Comparison of ENCODE assay signal across 8 cellular contexts in genomic region chr4:6907658-6908191, GRCh38. TPM values are rescaled to one million over a fixed set of nuclear protein-coding genes. Genes with fewer than 3 reads are reported as not detected.
DNase-seq lines count a peak whose midpoint lies in the region; FAIRE-seq and TF ChIP-seq lines count a peak whose summit lies in the region.

No MANE protein-coding gene starts in this region.

- POLR2A ChIA-PET in endothelial cell of umbilical vein (lab: Charles Lee) = no interaction called here

- H3K4me3 Mint-ChIP-seq in osteocyte (ENCODE audit: unreplicated experiment) = peak overlapping the region; percentile 16

- no peaks in the 10 kb centered on the region for H3K36me3 ChIP-seq in endothelial cell of umbilical vein (ENCODE audit: control insufficient read depth in 2 of 2, extremely low read depth in 1 of 2, insufficient read depth in 2 of 2, low read length in 2 of 2)

- peaks cover 21% of the 10 kb centered on the region for H3K4me1 Mint-ChIP-seq in osteocyte (ENCODE audit: unreplicated experiment)

- TF ChIP-seq CTCF in endothelial cell of umbilical vein (IDR thresholded peaks at IDR 0.05; ENCODE audit: extremely low read depth in 1 of 2, insufficient read depth in 1 of 2, low read depth in 1 of 2, low read length in 2 of 2) (peak in 1 of 2 donors; percentile 36), osteocyte (IDR thresholded peaks at IDR 0.05) (peak; percentile 54)

- H2AFZ ChIP-seq in endothelial cell of umbilical vein (ENCODE audit: low read depth, low read length) = no peak overlapping the region

- peaks cover 0 to 9% of the 10 kb centered on the region in 2 experiments for H3K27me3 ChIP-seq in endothelial cell of umbilical vein (ENCODE audit: control insufficient read depth in 2 of 2, insufficient read depth in 2 of 2, low read length in 2 of 2)

- BruUV-seq in endothelial cell of umbilical vein (replicated peaks; lab: Mats Ljungman, UMichigan) = no TSS peak

- no peak for FAIRE-seq in endothelial cell of umbilical vein (lab: Jason Lieb, UNC)

- H3K4me1 ChIP-seq in endothelial cell of umbilical vein (ENCODE audit: control insufficient read depth, extremely low read depth, insufficient read depth, low read length) = peaks cover 16% of the 10 kb centered on the region

- no peaks in the 10 kb centered on the region for H3K9me3 ChIP-seq in endothelial cell of umbilical vein (replicated peaks; ENCODE audit: control insufficient read depth, insufficient read depth, low read length)

- no peak overlapping the region for H3K4me2 ChIP-seq in endothelial cell of umbilical vein (ENCODE audit: insufficient read depth, low read length)

- no peaks in the 10 kb centered on the region for H3K79me2 ChIP-seq in endothelial cell of umbilical vein (ENCODE audit: control insufficient read depth, insufficient read depth, low read length)

- no peak overlapping the region for H3K9ac ChIP-seq in endothelial cell of umbilical vein (replicated peaks; ENCODE audit: extremely low read depth, insufficient read depth, low read length)

- H3K9me1 ChIP-seq in endothelial cell of umbilical vein (replicated peaks; ENCODE audit: control insufficient read depth, extremely low read depth, insufficient read depth, low read length) = no peaks in the 10 kb centered on the region

- CTCF ChIA-PET in endothelial cell of umbilical vein (lab: Charles Lee) = interaction anchor here (0.8 to 1.8 kb wide), 11 partner anchors 20 to 163 kb away, joined by 3 to 7 read pairs (median 4); partner anchors contain the start of genes GRPEL1 and TADA2B

- H3K27ac Mint-ChIP-seq in osteocyte (ENCODE audit: unreplicated experiment) = no peak overlapping the region

- dilution Hi-C loops in endothelial cell of umbilical vein (cut with MboI; ENCODE audit: extremely low pct_ligation_motif_present, low sequenced_read_pairs) = no loop called here

- intact Hi-C loops in endothelial cell of umbilical vein (cut with micrococcal nuclease) = loop anchor here (5.0 kb wide), 1 partner anchor 65 kb away; no protein-coding TSS in a partner anchor

- TF ChIP-seq POLR2A in endothelial cell of umbilical vein (IDR thresholded peaks at IDR 0.05; ENCODE audit: low read depth, low read length) = no peak

- no peaks in the 10 kb centered on the region for H4K20me1 ChIP-seq in endothelial cell of umbilical vein (replicated peaks; ENCODE audit: control insufficient read depth, extremely low read depth, insufficient read depth, low read length)

- H3K36me3 Mint-ChIP-seq in osteocyte (ENCODE audit: unreplicated experiment) = no peaks in the 10 kb centered on the region

- no peak overlapping the region for H3K4me3 ChIP-seq in endothelial cell of umbilical vein (replicated peaks in 1 of 3; ENCODE audit: insufficient read depth in 1 of 3, low read depth in 1 of 3, low read length in 3 of 3)

- DNase-seq in NCI-H1417 (lab: John Stamatoyannopoulos, UW) = peak; percentile 19 to 57 (median 25)
- DNase-seq in NCI-H1417 treated with DMSO at 0.1 percent for 48 hours (lab: John Stamatoyannopoulos, UW) = no peak
- DNase-seq in NCI-H526 (lab: John Stamatoyannopoulos, UW) = peak; percentile 64 to 81
- peak; percentile 29 for DNase-seq in endothelial cell of umbilical vein (ENCODE audit: low read depth, low spot score)
- DNase-seq in osteocyte (ENCODE audit: extremely low spot score, unreplicated experiment) = no peak
- DNase-seq in NCI-H1694 treated with DMSO at 0.1 percent for 48 hours (lab: John Stamatoyannopoulos, UW) = no peak
- DNase-seq in DMS114 treated with DMSO at 0.1 percent for 48 hours (lab: John Stamatoyannopoulos, UW; ENCODE audit: unreplicated experiment) = no peak
- DNase-seq in kidney glomerular epithelial cell (lab: John Stamatoyannopoulos, UW) = no peak

- H3K9me3 Mint-ChIP-seq in osteocyte (ENCODE audit: unreplicated experiment) = no peaks in the 10 kb centered on the region

- peaks cover 4% of the 10 kb centered on the region for H3K27me3 Mint-ChIP-seq in osteocyte (ENCODE audit: unreplicated experiment)

- no peak overlapping the region for H3K27ac ChIP-seq in endothelial cell of umbilical vein (ENCODE audit: insufficient read depth, low read depth, low read length)

TF ChIP-seq in endothelial cell of umbilical vein, 7 proteins besides CTCF, POLR2A, EP300 and RAD21:
- TF ChIP-seq GATA2 (IDR thresholded peaks at IDR 0.05; ENCODE audit: insufficient read depth, insufficient read length, low read depth, low read length) = no peak
- no peak for TF ChIP-seq JUN (IDR thresholded peaks at IDR 0.05; ENCODE audit: borderline replicate concordance, insufficient read depth, insufficient read length, low read depth)
- TF ChIP-seq EZH2 (IDR thresholded peaks at IDR 0.05; ENCODE audit: borderline replicate concordance, low read depth, low read length, severe bottlenecking) = no peak
- no peak for TF ChIP-seq POLR2AphosphoS5 (IDR thresholded peaks at IDR 0.05; ENCODE audit: insufficient read depth, low read depth, low read length)
- no peak for TF ChIP-seq MAX (IDR thresholded peaks at IDR 0.05; ENCODE audit: insufficient read depth, insufficient read length)
- no peak for TF ChIP-seq FOS (IDR thresholded peaks at IDR 0.05; ENCODE audit: borderline replicate concordance, insufficient read depth, low read length)
- no peak for TF ChIP-seq MYC (IDR thresholded peaks at IDR 0.05; ENCODE audit: low read depth, low read length)

RNA-seq across cellular contexts. Expression of gene TBC1D14, which starts 1.9 kb away (rescaled TPM):
- 23.3 and 24.8 TPM in 2 replicates for total RNA-seq in endothelial cell of umbilical vein
- polyA plus RNA-seq in endothelial cell of umbilical vein = 22.2 and 23.7 TPM in 2 replicates
- 23.4 and 23.9 TPM in 2 replicates for polyA plus RNA-seq in endothelial cell of umbilical vein (2011; cell fraction: cytosol; rRNA removed)
- polyA plus RNA-seq in endothelial cell of umbilical vein (2011; cell fraction: nucleus; rRNA removed) = 25.6 and 30.0 TPM in 2 replicates
- 21.0 and 23.3 TPM in 2 replicates for polyA plus RNA-seq in endothelial cell of umbilical vein (2012)
- polyA minus RNA-seq in endothelial cell of umbilical vein = 28.1 and 29.0 TPM in 2 replicates
- 16.4 TPM for polyA minus RNA-seq in endothelial cell of umbilical vein (2011; cell fraction: cytosol; rRNA and poly(A)+ RNA removed)
- 13.9 and 14.3 TPM in 2 replicates for polyA minus RNA-seq in endothelial cell of umbilical vein (2011; cell fraction: nucleus; rRNA and poly(A)+ RNA removed)
- total RNA-seq in osteocyte = 31.0 and 33.2 TPM in 2 replicates

Comparison
In these comparisons a context has a peak if more than half of its experiments do, and no peak if none do; other contexts are left out.
1. DNase-seq: peak in NCI-H1417 (3 of 3), NCI-H526 (2 of 2) and endothelial cell of umbilical vein (single experiment); none in NCI-H1417 treated with DMSO at 0.1 percent for 48 hours (single experiment), osteocyte (single experiment), NCI-H1694 treated with DMSO at 0.1 percent for 48 hours (single experiment), DMS114 treated with DMSO at 0.1 percent for 48 hours (single experiment) and kidney glomerular epithelial cell (single experiment).